ENCODE assay signal across 8 cellular contexts in genomic region chr4:143513314-143514211, GRCh38. TPM values are rescaled to one million over a fixed set of nuclear protein-coding genes. Genes with fewer than 3 reads are reported as not detected.
DNase-seq lines count a peak whose midpoint lies in the region; ATAC-seq and TF ChIP-seq lines count a peak whose summit lies in the region.

SMARCA5 (plus strand) TSS chr4:143513702; CDS start chr4:143513925, 223 bp downstream.

- ATAC-seq in GM21515 (IDR thresholded peaks at IDR 0.05; ENCODE audit: unreplicated experiment), result peak; percentile 89

- H4K20me1 ChIP-seq in OCI-LY3 (ENCODE audit: insufficient read depth, low read length), result peaks cover 38% of the 10 kb centered on the region

- DNase-seq in D341Med (ENCODE audit: low spot score), result peak; percentile 97
- peak; percentile 90 for DNase-seq in HuH-7 (ENCODE audit: low spot score)
- peak; percentile 94 for DNase-seq in activated CD8-positive, alpha-beta memory T cell treated with anti-CD3 and anti-CD28 coated beads, Interleukin-2, amount 50 U/mL, for 48 hours
- peak; percentile 93 for DNase-seq in endothelial cell (ENCODE audit: low spot score)
- peak; percentile 90 to 93 for DNase-seq in mesothelial cell of epicardium (ENCODE audit: low spot score in 2 of 2, unreplicated experiment in 2 of 2)
- DNase-seq in stimulated activated CD8-positive, alpha-beta memory T cell treated with anti-CD3 and anti-CD28 coated beads, Interleukin-15, amount 100 ng/mL, for 48 hours (ENCODE audit: low read depth in 2 of 2), result peak; percentile 92

- peaks cover 20% of the 10 kb centered on the region for H3K36me3 ChIP-seq in OCI-LY3 (replicated peaks; ENCODE audit: low read depth, low read length)

- H3K9me3 Mint-ChIP-seq in endothelial cell (ENCODE audit: unreplicated experiment), result no peaks in the 10 kb centered on the region
- H3K9me3 Mint-ChIP-seq in mesothelial cell of epicardium, result no peaks in the 10 kb centered on the region

- H3K36me3 Mint-ChIP-seq in endothelial cell (ENCODE audit: low read depth, unreplicated experiment) (peaks cover 12% of the 10 kb centered on the region), mesothelial cell of epicardium (peaks cover 15% of the 10 kb centered on the region)

- peak within 1 kb of the TSS; percentile 71 for H3K27ac ChIP-seq in OCI-LY3 (ENCODE audit: low read length)

- H3K4me3 ChIP-seq in OCI-LY3 (ENCODE audit: low read length), result peak within 1 kb of the TSS; percentile 86

- peaks cover 3% of the 10 kb centered on the region for H3K27me3 Mint-ChIP-seq in endothelial cell (ENCODE audit: unreplicated experiment)
- peaks cover 17% of the 10 kb centered on the region for H3K27me3 Mint-ChIP-seq in mesothelial cell of epicardium (ENCODE audit: low read depth)

- H3K4me1 Mint-ChIP-seq in endothelial cell (ENCODE audit: unreplicated experiment) (peaks cover 15% of the 10 kb centered on the region), mesothelial cell of epicardium (peaks cover 22% of the 10 kb centered on the region)

- no peaks in the 10 kb centered on the region for H3K9me3 ChIP-seq in OCI-LY3 (ENCODE audit: insufficient read depth, low read length)

- H3K27ac Mint-ChIP-seq in endothelial cell (ENCODE audit: unreplicated experiment) (peak within 1 kb of the TSS; percentile 95), mesothelial cell of epicardium (peak within 1 kb of the TSS; percentile 99)

- peak within 1 kb of the TSS; percentile 94 for H3K4me2 ChIP-seq in OCI-LY3 (ENCODE audit: low read length)

- peak within 1 kb of the TSS; percentile 95 for H2AFZ ChIP-seq in OCI-LY3 (ENCODE audit: low read depth, low read length)

- H3K4me1 ChIP-seq in OCI-LY3 (ENCODE audit: low read length), result peaks cover 27% of the 10 kb centered on the region

- H3K4me3 Mint-ChIP-seq in endothelial cell (ENCODE audit: unreplicated experiment) (peak within 1 kb of the TSS; percentile 97), mesothelial cell of epicardium (peak within 1 kb of the TSS; percentile 94)

- H3K9ac ChIP-seq in OCI-LY3 (ENCODE audit: low read length), result peak within 1 kb of the TSS; percentile 91

- no peak for TF ChIP-seq CTCF in OCI-LY3 (IDR thresholded peaks at IDR 0.05; ENCODE audit: low read depth, low read length)
- no peak for TF ChIP-seq CTCF in endothelial cell (IDR thresholded peaks at IDR 0.05; ENCODE audit: unreplicated experiment)
- TF ChIP-seq CTCF in mesothelial cell of epicardium (IDR thresholded peaks at IDR 0.05; ENCODE audit: unreplicated experiment), result no peak

- H3K79me2 ChIP-seq in OCI-LY3 (ENCODE audit: low read length), result peaks cover 51% of the 10 kb centered on the region

- peaks cover 8% of the 10 kb centered on the region; the same call in 1 of the 2 replicates for H3K27me3 ChIP-seq in OCI-LY3 (ENCODE audit: low read depth, low read length)

RNA-seq across cellular contexts. Expression of gene SMARCA5, which starts in this region (rescaled TPM):
- total RNA-seq in endothelial cell (ENCODE audit: unreplicated experiment) (69.8 TPM), mesothelial cell of epicardium (53.8 to 58.3 TPM (median 58.3 TPM) in 3 replicates)

Comparison
In these comparisons a context has a peak if more than half of its experiments do, and no peak if none do; other contexts are left out.
1. Peak in every context shown above with its lines: DNase-seq, ATAC-seq, H3K4me3 ChIP-seq and H3K27ac ChIP-seq.